Comparison of ENCODE assay signal across 10 cellular contexts in genomic region chr1:230109871-230110667, GRCh38. TPM values are rescaled to one million over a fixed set of nuclear protein-coding genes. Genes with fewer than 3 reads are reported as not detected.
DNase-seq lines count a peak whose midpoint lies in the region; ATAC-seq and TF ChIP-seq lines count a peak whose summit lies in the region.
"Had no signal": no experiment of that assay in that cellular context is flagged by ENCODE, and none has a peak within 500 bp of the region (broad histone marks: within the 10 kb centered on the region; RNA-seq: fewer than 3 reads in every experiment).

No MANE protein-coding gene starts in this region.

- H3K36me3 Mint-ChIP-seq in endothelial cell (ENCODE audit: low read depth, unreplicated experiment) = peaks cover 11% of the 10 kb centered on the region

- H3K27ac ChIP-seq in foreskin keratinocyte = no peak overlapping the region
- H3K27ac ChIP-seq: C4-2B, cardiac muscle cell had no signal

- H3K4me3 Mint-ChIP-seq in endothelial cell (ENCODE audit: unreplicated experiment) = no peak overlapping the region

- no peaks in the 10 kb centered on the region for H3K9me3 Mint-ChIP-seq in endothelial cell (ENCODE audit: unreplicated experiment)

- ATAC-seq in HG03064 (IDR thresholded peaks at IDR 0.05; ENCODE audit: low read depth, unreplicated experiment) (peak; percentile 84), foreskin keratinocyte (peak; percentile 44)

- no peaks in the 10 kb centered on the region for H3K27me3 ChIP-seq in foreskin keratinocyte
- H3K27me3 ChIP-seq: cardiac muscle cell had no signal

- H3K4me1 ChIP-seq in foreskin keratinocyte = peaks cover 24% of the 10 kb centered on the region

- H3K4me1 Mint-ChIP-seq in endothelial cell (ENCODE audit: unreplicated experiment) = peaks cover 32% of the 10 kb centered on the region

- DNase-seq in activated gamma-delta T cell treated with Interleukin-2 at 50 U/mL for 16 hours (peak; percentile 44), activated gamma-delta T cell (lab: John Stamatoyannopoulos, UW) (no peak), foreskin keratinocyte (no peak), endothelial cell (ENCODE audit: low spot score) (no peak), cerebellum (ENCODE audit: low spot score) (no peak)
- DNase-seq in activated CD4-positive, CD25-positive, alpha-beta regulatory T cell treated with anti-CD3 and anti-CD28 coated beads, Interleukin-2, amount 50 U/mL, for 72 hours = peak; percentile 68
- DNase-seq in stimulated activated naive CD4-positive, alpha-beta T cell treated with Interleukin-2 at 50 U/mL for 16 hours (lab: John Stamatoyannopoulos, UW) = peak; percentile 83

- H3K27me3 Mint-ChIP-seq in endothelial cell (ENCODE audit: unreplicated experiment) = peaks cover 2% of the 10 kb centered on the region

- TF ChIP-seq CTCF in foreskin keratinocyte (conservative IDR thresholded peaks at IDR 0.05) (peak; percentile 39), endothelial cell (IDR thresholded peaks at IDR 0.05; ENCODE audit: unreplicated experiment) (no peak)

- no peak overlapping the region for H3K27ac Mint-ChIP-seq in endothelial cell (ENCODE audit: unreplicated experiment)

RNA-seq across cellular contexts. Expression of gene GALNT2, which starts 43.0 kb away (rescaled TPM):
- total RNA-seq in foreskin keratinocyte (71.2 and 86.9 TPM in 2 replicates), endothelial cell (ENCODE audit: unreplicated experiment) (74.8 TPM), cerebellum (42.6 TPM)
- polyA plus RNA-seq in foreskin keratinocyte = 47.0 and 55.0 TPM in 2 replicates

Comparison
In these comparisons a context has a peak if more than half of its experiments do, and no peak if none do; other contexts are left out.
1. DNase-seq: peak in activated gamma-delta T cell treated with Interleukin-2 at 50 U/mL for 16 hours (single experiment), activated CD4-positive, CD25-positive, alpha-beta regulatory T cell treated with anti-CD3 and anti-CD28 coated beads, Interleukin-2, amount 50 U/mL, for 72 hours (single experiment) and stimulated activated naive CD4-positive, alpha-beta T cell treated with Interleukin-2 at 50 U/mL for 16 hours (single experiment); none in activated gamma-delta T cell (single experiment), foreskin keratinocyte (0 of 2), endothelial cell (single experiment) and cerebellum (single experiment).